Comparison of ENCODE assay signal across 9 cellular contexts in the genomic region with DNA sequence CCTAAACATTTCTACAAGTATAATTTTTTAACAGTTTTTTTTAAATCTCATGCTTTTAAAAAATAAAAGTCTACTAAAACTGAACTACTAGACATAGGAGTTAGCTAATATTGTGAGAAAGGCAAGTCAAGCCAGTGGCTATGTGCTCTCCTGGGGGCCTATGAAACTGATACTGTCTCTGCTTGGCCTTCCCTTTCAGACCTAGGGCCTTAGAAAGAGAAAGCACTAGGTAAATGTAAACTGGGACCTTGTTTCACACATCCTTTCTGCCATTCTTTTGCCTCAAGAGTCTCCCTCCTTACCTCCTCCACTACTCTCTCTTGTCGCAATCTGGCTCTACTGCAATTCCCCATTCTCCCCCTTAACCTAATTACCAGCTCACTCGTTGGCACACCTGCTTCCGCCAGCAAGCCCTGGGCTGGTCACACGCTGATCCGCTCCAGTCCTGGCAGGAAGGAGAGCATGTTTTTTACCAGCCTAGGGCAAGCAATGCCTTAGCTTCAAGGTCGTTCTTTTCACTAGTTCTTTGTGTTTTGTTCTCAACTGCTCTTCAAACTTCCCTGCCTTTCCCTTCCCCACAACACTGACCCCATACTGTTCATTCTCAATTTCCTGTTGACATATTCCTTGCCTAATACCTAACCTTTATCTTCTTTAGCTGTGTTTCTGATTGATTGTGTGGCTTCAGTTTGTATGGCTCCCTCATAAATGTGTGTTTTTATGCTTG. TPM values are rescaled to one million over a fixed set of nuclear protein-coding genes. Genes with fewer than 3 reads are reported as not detected.
DNase-seq lines count a peak whose midpoint lies in the region; ATAC-seq and TF ChIP-seq lines count a peak whose summit lies in the region.
"Had no signal": no experiment of that assay in that cellular context is flagged by ENCODE, and none has a peak within 500 bp of the region (broad histone marks: within the 10 kb centered on the region; RNA-seq: fewer than 3 reads in every experiment).

No MANE protein-coding gene starts in this region.

- no peaks in the 10 kb centered on the region for H3K36me3 ChIP-seq in suprapubic skin

- ATAC-seq in GM21737 (IDR thresholded peaks at IDR 0.05; ENCODE audit: unreplicated experiment): peak; percentile 99
- no peak for ATAC-seq in activated CD8-positive, alpha-beta T cell treated with anti-CD3 and anti-CD28 coated beads for 36 hours

- H3K9me3 ChIP-seq in suprapubic skin: no peaks in the 10 kb centered on the region

- H3K4me1 Mint-ChIP-seq in activated CD8-positive, alpha-beta T cell treated with anti-CD3 and anti-CD28 coated beads for 36 hours (ENCODE audit: low read depth): no peaks in the 10 kb centered on the region

- H3K27me3 Mint-ChIP-seq in activated CD8-positive, alpha-beta T cell treated with anti-CD3 and anti-CD28 coated beads for 36 hours: peaks cover 12% of the 10 kb centered on the region

- no peak for TF ChIP-seq EP300 in suprapubic skin (IDR thresholded peaks at IDR 0.05)

- peaks cover 46% of the 10 kb centered on the region for H3K4me1 ChIP-seq in suprapubic skin

- WGBS in suprapubic skin: 51% methylated on average over 6 of the region's 6 CpGs

- POLR2A ChIA-PET in activated CD8-positive, alpha-beta T cell treated with anti-CD3 and anti-CD28 coated beads for 36 hours (lab: Charles Lee): no interaction called here

- CTCF ChIA-PET in activated CD8-positive, alpha-beta T cell treated with anti-CD3 and anti-CD28 coated beads for 36 hours (lab: Charles Lee): no interaction called here

- TF ChIP-seq POLR2A in suprapubic skin (IDR thresholded peaks at IDR 0.05): no peak

- no peaks in the 10 kb centered on the region for H3K36me3 Mint-ChIP-seq in activated CD8-positive, alpha-beta T cell treated with anti-CD3 and anti-CD28 coated beads for 36 hours (ENCODE audit: low read depth)

- H3K27ac ChIP-seq in epithelial cell of prostate (peak overlapping the region; percentile 19), suprapubic skin (peak overlapping the region; percentile 61)
- H3K27ac ChIP-seq: VCaP had no signal

- no peak overlapping the region for H3K4me3 Mint-ChIP-seq in activated CD8-positive, alpha-beta T cell treated with anti-CD3 and anti-CD28 coated beads for 36 hours

- DNase-seq in GM12865 (ENCODE audit: low read depth) (peak; percentile 82), NCI-H1105 (lab: John Stamatoyannopoulos, UW) (peak; percentile 46), epithelial cell of prostate (ENCODE audit: low read depth, low spot score) (no peak), suprapubic skin (ENCODE audit: low spot score in 2 of 2) (no peak), DMS79 treated with DMSO at 0.1 percent for 48 hours (lab: John Stamatoyannopoulos, UW) (no peak)
- no peak for DNase-seq in activated naive CD4-positive, alpha-beta T cell treated with Interleukin-2 at 50 U/mL for 16 hours
- DNase-seq in activated CD8-positive, alpha-beta T cell treated with anti-CD3 and anti-CD28 coated beads for 36 hours: no peak

- no peak overlapping the region for H3K27ac Mint-ChIP-seq in activated CD8-positive, alpha-beta T cell treated with anti-CD3 and anti-CD28 coated beads for 36 hours

- TF ChIP-seq CTCF in GM12865 (IDR thresholded peaks at IDR 0.05; ENCODE audit: insufficient read depth, low read depth, low read length, missing control alignments): no peak
- TF ChIP-seq CTCF in suprapubic skin (IDR thresholded peaks at IDR 0.05): no peak
- no peak for TF ChIP-seq CTCF in activated CD8-positive, alpha-beta T cell treated with anti-CD3 and anti-CD28 coated beads for 36 hours (IDR thresholded peaks at IDR 0.05)

- no peaks in the 10 kb centered on the region for H3K27me3 ChIP-seq in suprapubic skin

- intact Hi-C loops in activated CD8-positive, alpha-beta T cell treated with anti-CD3 and anti-CD28 coated beads for 36 hours (cut with micrococcal nuclease): no loop called here

- no peaks in the 10 kb centered on the region for H3K9me3 Mint-ChIP-seq in activated CD8-positive, alpha-beta T cell treated with anti-CD3 and anti-CD28 coated beads for 36 hours

- no peak overlapping the region; the same call in 1 of the 2 replicates for H3K4me3 ChIP-seq in GM12865 (ENCODE audit: low read depth, low read length)
- H3K4me3 ChIP-seq in suprapubic skin: no peak overlapping the region

RNA-seq across cellular contexts. Expression of a gene that starts 23.1 kb away (rescaled TPM):
- total RNA-seq in suprapubic skin: 100 to 1,000 TPM in 1 of 4 donors, 10 to 100 TPM in 3; 54.3 to 110 (median 72.7) TPM
- total RNA-seq in activated CD8-positive, alpha-beta T cell treated with anti-CD3 and anti-CD28 coated beads for 36 hours: 10 to 100 TPM; 50.4 to 53.3 TPM

Comparison
In these comparisons a context has a peak if more than half of its experiments do, and no peak if none do; other contexts are left out.
1. DNase-seq: peak in GM12865 (single experiment) and NCI-H1105 (single experiment); none in epithelial cell of prostate (single experiment), suprapubic skin (0 of 2), DMS79 treated with DMSO at 0.1 percent for 48 hours (single experiment), activated naive CD4-positive, alpha-beta T cell treated with Interleukin-2 at 50 U/mL for 16 hours (single experiment) and activated CD8-positive, alpha-beta T cell treated with anti-CD3 and anti-CD28 coated beads for 36 hours (single experiment).